16 cellular contexts compared by ENCODE assay signal in genomic region chr7:47591655-47592572, GRCh38. TPM values are rescaled to one million over a fixed set of nuclear protein-coding genes. Genes with fewer than 3 reads are reported as not detected.
A peak's percentile ranks its signal among the peaks of the same experiment; 100 is the strongest.
DNase-seq lines count a peak whose midpoint lies in the region; ATAC-seq and TF ChIP-seq lines count a peak whose summit lies in the region.
"Had no signal": no experiment of that assay in that cellular context is flagged by ENCODE, and none has a peak within 500 bp of the region (broad histone marks: within the 10 kb centered on the region; RNA-seq: fewer than 3 reads in every experiment).

No MANE protein-coding gene starts in this region.

- TF ChIP-seq CTCF in gastroesophageal sphincter (IDR thresholded peaks at IDR 0.05) (no peak), progenitor cell of endocrine pancreas (IDR thresholded peaks at IDR 0.05; ENCODE audit: unreplicated experiment) (no peak)

- no peaks in the 10 kb centered on the region for H3K27me3 ChIP-seq in gastroesophageal sphincter
- H3K27me3 ChIP-seq: ovary had no signal

- no peaks in the 10 kb centered on the region for H3K36me3 Mint-ChIP-seq in progenitor cell of endocrine pancreas (ENCODE audit: insufficient read depth)

- peaks cover 25% of the 10 kb centered on the region for H3K4me1 Mint-ChIP-seq in progenitor cell of endocrine pancreas (ENCODE audit: low read depth)
- H3K4me1 Mint-ChIP-seq: activated CD4-positive, alpha-beta memory T cell treated with anti-CD3 and anti-CD28 coated beads, Interleukin-2, amount 10 ng/mL, durations not matched to agents 7 days and 5 days had no signal

- H3K36me3 ChIP-seq in SK-N-MC (ENCODE audit: insufficient read depth, low read length) (no peaks in the 10 kb centered on the region), gastroesophageal sphincter (no peaks in the 10 kb centered on the region)
- H3K36me3 ChIP-seq: ovary had no signal

- H3K4me3 ChIP-seq in SK-N-MC, result no peak overlapping the region
- H3K4me3 ChIP-seq in gastroesophageal sphincter, result no peak overlapping the region
- H3K4me3 ChIP-seq: ovary had no signal

- peak overlapping the region; percentile 1 for H3K4me3 Mint-ChIP-seq in progenitor cell of endocrine pancreas (ENCODE audit: low read depth)
- H3K4me3 Mint-ChIP-seq: activated CD4-positive, alpha-beta memory T cell treated with anti-CD3 and anti-CD28 coated beads, Interleukin-2, amount 10 ng/mL, durations not matched to agents 7 days and 5 days; stimulated activated naive B cell treated with anti-CD40 and anti-IgM and Interleukin-4, amounts not matched to agents 10 μg/mL and 1 μg/mL and 100 μg/mL, for 72 hours had no signal

- H3K9me3 ChIP-seq in SK-N-MC (ENCODE audit: low read depth, low read length) (no peaks in the 10 kb centered on the region), gastroesophageal sphincter (peaks cover 0 to 7% (median 0%) of the 10 kb centered on the region in 3 donors)

- no peaks in the 10 kb centered on the region for H3K9me3 Mint-ChIP-seq in progenitor cell of endocrine pancreas (ENCODE audit: low read depth)

- ATAC-seq in gastroesophageal sphincter (no peak), HG03097 (IDR thresholded peaks at IDR 0.05; ENCODE audit: low FRiP score, unreplicated experiment) (no peak), HG03175 (IDR thresholded peaks at IDR 0.05; ENCODE audit: unreplicated experiment) (no peak), GM19328 (IDR thresholded peaks at IDR 0.05; ENCODE audit: unreplicated experiment) (no peak)
- ATAC-seq: left colon; stimulated activated naive B cell treated with anti-CD40 and anti-IgM and Interleukin-4, amounts not matched to agents 10 μg/mL and 1 μg/mL and 100 μg/mL, for 72 hours had no signal

- H3K27ac ChIP-seq in SK-N-MC, result no peak overlapping the region
- H3K27ac ChIP-seq in gastroesophageal sphincter, result peak overlapping the region in 3 of 4 donors; percentile 14 to 49 (median 19)
- H3K27ac ChIP-seq: C4-2B, ovary had no signal

- DNase-seq in ELF-1 (ENCODE audit: low read depth, low spot score) (peak; percentile 92), SK-N-MC (ENCODE audit: low read depth, low spot score) (no peak), progenitor cell of endocrine pancreas (ENCODE audit: low spot score, unreplicated experiment) (no peak), NCI-H1092 (lab: John Stamatoyannopoulos, UW) (no peak)
- DNase-seq: activated CD4-positive, alpha-beta memory T cell treated with anti-CD3 and anti-CD28 coated beads, Interleukin-2, amount 10 ng/mL, durations not matched to agents 7 days and 5 days; foreskin melanocyte; left colon; NCI-H187 treated with DMSO at 0.1 percent for 48 hours; stimulated activated CD4-positive, alpha-beta T cell treated with anti-CD3 and anti-CD28 coated beads, Interleukin-2, amount 100 ng/mL, for 24 hours; stimulated activated naive B cell treated with anti-CD40 and anti-IgM and Interleukin-4, amounts not matched to agents 10 μg/mL and 1 μg/mL and 100 μg/mL, for 72 hours had no signal

- H3K27ac Mint-ChIP-seq in progenitor cell of endocrine pancreas, result peak overlapping the region; percentile 95
- H3K27ac Mint-ChIP-seq: activated CD4-positive, alpha-beta memory T cell treated with anti-CD3 and anti-CD28 coated beads, Interleukin-2, amount 10 ng/mL, durations not matched to agents 7 days and 5 days; stimulated activated naive B cell treated with anti-CD40 and anti-IgM and Interleukin-4, amounts not matched to agents 10 μg/mL and 1 μg/mL and 100 μg/mL, for 72 hours had no signal

- TF ChIP-seq EP300 in gastroesophageal sphincter (IDR thresholded peaks at IDR 0.05), result no peak

- WGBS in gastroesophageal sphincter (ENCODE audit: low coverage in 1 of 2), 2 donors, result 56 to 60% methylated on average over 14 to 16 of the region's 17 CpGs

- H3K27me3 Mint-ChIP-seq in progenitor cell of endocrine pancreas, result no peaks in the 10 kb centered on the region
- H3K27me3 Mint-ChIP-seq: activated CD4-positive, alpha-beta memory T cell treated with anti-CD3 and anti-CD28 coated beads, Interleukin-2, amount 10 ng/mL, durations not matched to agents 7 days and 5 days; stimulated activated naive B cell treated with anti-CD40 and anti-IgM and Interleukin-4, amounts not matched to agents 10 μg/mL and 1 μg/mL and 100 μg/mL, for 72 hours had no signal

- no peak for TF ChIP-seq POLR2A in gastroesophageal sphincter (IDR thresholded peaks at IDR 0.05)

- peak overlapping the region; percentile 20 for H3K9ac ChIP-seq in SK-N-MC (ENCODE audit: insufficient read length)

- H3K4me1 ChIP-seq in gastroesophageal sphincter, result peaks cover 0 to 25% (median 0%) of the 10 kb centered on the region in 3 donors

RNA-seq across cellular contexts. Expression of gene TNS3, which starts 10.0 kb away (rescaled TPM):
- 10 to 100 TPM; 35.0 to 61.3 (median 45.1) TPM for total RNA-seq in gastroesophageal sphincter
- 117 and 120 TPM in 2 replicates for total RNA-seq in progenitor cell of endocrine pancreas
